ENCODE assay signal across 8 cellular contexts in genomic region chr22:38315801-38316339, GRCh38. TPM values are rescaled to one million over a fixed set of nuclear protein-coding genes. Genes with fewer than 3 reads are reported as not detected.
DNase-seq lines count a peak whose midpoint lies in the region; ATAC-seq and TF ChIP-seq lines count a peak whose summit lies in the region.

No MANE protein-coding gene starts in this region.

- H3K4me1 ChIP-seq in iPS-20b (ENCODE audit: insufficient read depth, low read length): peaks cover 37% of the 10 kb centered on the region

- H3K4me3 ChIP-seq in AG04449 (ENCODE audit: low read depth, low read length) (peak overlapping the region; percentile 65), H7 (ENCODE audit: insufficient read depth, low read depth, low read length) (peak overlapping the region; percentile 69), iPS-20b (ENCODE audit: low read length) (peak overlapping the region; percentile 92)

- DNase-seq in AG04449 (ENCODE audit: low read depth, low spot score): no peak
- DNase-seq in H7: no peak
- no peak for DNase-seq in activated naive CD4-positive, alpha-beta T cell treated with anti-CD3 and anti-CD28 coated beads, Interleukin-2, amount 50 U/mL, for 72 hours (ENCODE audit: low spot score in 2 of 2)

- H3K9me3 ChIP-seq in iPS-20b (ENCODE audit: insufficient read depth, low read depth, low read length): no peaks in the 10 kb centered on the region

- H3K27ac ChIP-seq in iPS-20b (ENCODE audit: low read length) (peak overlapping the region; percentile 13), temporal lobe (ENCODE audit: low read depth, low read length) (peak overlapping the region; percentile 98)

- peak overlapping the region; percentile 90 to 92 for H3K27ac Mint-ChIP-seq in activated naive CD4-positive, alpha-beta T cell treated with anti-CD3 and anti-CD28 coated beads, Interleukin-2, amount 50 U/mL, for 72 hours

- H3K27me3 ChIP-seq in H7 (ENCODE audit: control insufficient read depth, insufficient read depth, low read length) (no peaks in the 10 kb centered on the region), iPS-20b (ENCODE audit: insufficient read depth, low read length) (no peaks in the 10 kb centered on the region)

- H3K36me3 ChIP-seq in H7 (replicated peaks; ENCODE audit: control insufficient read depth, insufficient read depth, low read length) (peaks cover 28% of the 10 kb centered on the region), iPS-20b (ENCODE audit: insufficient read depth, low read depth, low read length) (peaks cover 35% of the 10 kb centered on the region)

- POLR2A ChIA-PET in AG04449 (lab: Yijun Ruan, JAX): interaction anchor here (1.2 kb wide), 1 partner anchor 12 kb away, joined by 4 read pairs; no protein-coding TSS in a partner anchor

- peaks cover 0 to 7% of the 10 kb centered on the region in 2 donors for H3K36me3 Mint-ChIP-seq in activated naive CD4-positive, alpha-beta T cell treated with anti-CD3 and anti-CD28 coated beads, Interleukin-2, amount 50 U/mL, for 72 hours

- peak overlapping the region; percentile 95 for H3K9ac ChIP-seq in iPS-20b (ENCODE audit: low read depth, low read length)

- H3K9me3 Mint-ChIP-seq in activated naive CD4-positive, alpha-beta T cell treated with anti-CD3 and anti-CD28 coated beads, Interleukin-2, amount 50 U/mL, for 72 hours: no peaks in the 10 kb centered on the region

- no peak for ATAC-seq in activated naive CD4-positive, alpha-beta T cell treated with anti-CD3 and anti-CD28 coated beads, Interleukin-2, amount 50 U/mL, for 72 hours
- no peak for ATAC-seq in GM21576 (IDR thresholded peaks at IDR 0.05; ENCODE audit: unreplicated experiment)
- no peak for ATAC-seq in HG02852 (IDR thresholded peaks at IDR 0.05; ENCODE audit: unreplicated experiment)
- no peak for ATAC-seq in HG03469 (IDR thresholded peaks at IDR 0.05; ENCODE audit: unreplicated experiment)

- CTCF ChIA-PET in AG04449 (lab: Yijun Ruan, JAX): interaction anchor here (1.0 kb wide), 1 partner anchor 20 kb away, joined by 3 read pairs; no protein-coding TSS in a partner anchor

- no peak for TF ChIP-seq CTCF in AG04449 (IDR thresholded peaks at IDR 0.05; ENCODE audit: insufficient read depth, low read length, missing control alignments)

RNA-seq across cellular contexts. Expression of gene CSNK1E, which starts 1.4 kb away (rescaled TPM):
- 307 and 335 TPM in 2 replicates for total RNA-seq in H7 (2014; rRNA removed; shearing (Covaris generic))
- 100 to 1,000 TPM in 1 of 2 donors, 10 to 100 TPM in 1; 99.6 to 110 TPM for total RNA-seq in activated naive CD4-positive, alpha-beta T cell treated with anti-CD3 and anti-CD28 coated beads, Interleukin-2, amount 50 U/mL, for 72 hours
- total RNA-seq in temporal lobe: 134 TPM

RNA-seq across cellular contexts. Expression of gene TMEM184B, which starts 43.1 kb away (rescaled TPM):
- total RNA-seq in H7 (2014; rRNA removed; shearing (Covaris generic)): 44.5 and 46.9 TPM in 2 replicates
- total RNA-seq in activated naive CD4-positive, alpha-beta T cell treated with anti-CD3 and anti-CD28 coated beads, Interleukin-2, amount 50 U/mL, for 72 hours: 10 to 100 TPM; 21.4 to 22.0 TPM
- total RNA-seq in temporal lobe: 9.3 TPM
